In genomic region chr20:30723511-30723910, GRCh38 we compare ENCODE assay signal across 8 cellular contexts.
DNase-seq lines count a peak whose midpoint lies in the region; ATAC-seq and TF ChIP-seq lines count a peak whose summit lies in the region.
"Not testable (repeated sequence)": the region's sequence is repeated elsewhere in the genome, so short reads cannot be mapped to it uniquely, and the experiment has no call there.

No MANE protein-coding gene starts in this region.

- H3K4me3 ChIP-seq in iPS-15b (ENCODE audit: low read depth, low read length): peak overlapping the region; percentile 22
- not testable (repeated sequence) for H3K4me3 ChIP-seq in mucosa of descending colon

- H3K4me1 ChIP-seq in iPS-15b (ENCODE audit: control insufficient read depth, insufficient read depth, low read length); mucosa of descending colon (ENCODE audit: low read depth): not testable (repeated sequence)

- TF ChIP-seq CTCF in C4-2B (conservative IDR thresholded peaks at IDR 0.05); WTC11 (IDR thresholded peaks at IDR 0.05); endothelial cell (IDR thresholded peaks at IDR 0.05; ENCODE audit: unreplicated experiment); mucosa of descending colon (IDR thresholded peaks at IDR 0.05): not testable (repeated sequence)

- POLR2A ChIA-PET in WTC11 (lab: Charles Lee): not testable (repeated sequence)

- H3K4me1 Mint-ChIP-seq in WTC11; activated naive CD8-positive, alpha-beta T cell (ENCODE audit: low read depth); endothelial cell (ENCODE audit: unreplicated experiment); stimulated activated naive CD8-positive, alpha-beta T cell treated with anti-CD3 and anti-CD28 coated beads, Interleukin-15, Interleukin-2, amounts not matched to agents 100 ng/mL and 50 ng/mL, for 24 hours (ENCODE audit: low read depth): not testable (repeated sequence)

- not testable (repeated sequence) for H3K36me3 Mint-ChIP-seq in WTC11; activated naive CD8-positive, alpha-beta T cell; endothelial cell (ENCODE audit: low read depth, unreplicated experiment); stimulated activated naive CD8-positive, alpha-beta T cell treated with anti-CD3 and anti-CD28 coated beads, Interleukin-15, Interleukin-2, amounts not matched to agents 100 ng/mL and 50 ng/mL, for 24 hours (ENCODE audit: low read depth)

- H3K4me3 Mint-ChIP-seq in WTC11 (peak overlapping the region; percentile 91), endothelial cell (ENCODE audit: unreplicated experiment) (peak overlapping the region; percentile 92)
- peak overlapping the region; percentile 72 for H3K4me3 Mint-ChIP-seq in activated naive CD8-positive, alpha-beta T cell
- H3K4me3 Mint-ChIP-seq in stimulated activated naive CD8-positive, alpha-beta T cell treated with anti-CD3 and anti-CD28 coated beads, Interleukin-15, Interleukin-2, amounts not matched to agents 100 ng/mL and 50 ng/mL, for 24 hours: peak overlapping the region; percentile 49

- CTCF ChIA-PET in WTC11 (lab: Charles Lee): interaction anchor here (0.8 to 1.1 kb wide), 2 partner anchors 11 to 130 kb away, joined by 3 read pairs; no protein-coding TSS in a partner anchor

- not testable (repeated sequence) for H3K9ac ChIP-seq in iPS-15b (ENCODE audit: low read depth, low read length)

- not testable (repeated sequence) for H3K9me3 Mint-ChIP-seq in WTC11; activated naive CD8-positive, alpha-beta T cell (ENCODE audit: low read depth); endothelial cell (ENCODE audit: unreplicated experiment); stimulated activated naive CD8-positive, alpha-beta T cell treated with anti-CD3 and anti-CD28 coated beads, Interleukin-15, Interleukin-2, amounts not matched to agents 100 ng/mL and 50 ng/mL, for 24 hours

- H3K36me3 ChIP-seq in iPS-15b (ENCODE audit: control insufficient read depth, insufficient read depth, low read length); mucosa of descending colon (ENCODE audit: low read depth): not testable (repeated sequence)

- intact Hi-C loops in mucosa of descending colon (cut with DNase I, micrococcal nuclease): not testable (repeated sequence)

- in situ Hi-C loops in KBM-7 (cut with MboI; ENCODE audit: low pct_unique_long_range_greater_than_20kb, low sequenced_read_pairs): not testable (repeated sequence)

- peak overlapping the region; percentile 68 for H3K27ac ChIP-seq in C4-2B

- not testable (repeated sequence) for H3K27ac Mint-ChIP-seq in WTC11; activated naive CD8-positive, alpha-beta T cell; endothelial cell (ENCODE audit: unreplicated experiment); stimulated activated naive CD8-positive, alpha-beta T cell treated with anti-CD3 and anti-CD28 coated beads, Interleukin-15, Interleukin-2, amounts not matched to agents 100 ng/mL and 50 ng/mL, for 24 hours

- H3K27me3 Mint-ChIP-seq in WTC11 (ENCODE audit: low read depth); activated naive CD8-positive, alpha-beta T cell; endothelial cell (ENCODE audit: unreplicated experiment); stimulated activated naive CD8-positive, alpha-beta T cell treated with anti-CD3 and anti-CD28 coated beads, Interleukin-15, Interleukin-2, amounts not matched to agents 100 ng/mL and 50 ng/mL, for 24 hours: not testable (repeated sequence)

- not testable (repeated sequence) for ATAC-seq in WTC11, mucosa of descending colon

- not testable (repeated sequence) for H3K27me3 ChIP-seq in iPS-15b (ENCODE audit: control insufficient read depth, insufficient read depth, low read length)

- not testable (repeated sequence) for H3K9me3 ChIP-seq in iPS-15b (ENCODE audit: control insufficient read depth, insufficient read depth, low read length); mucosa of descending colon

- DNase-seq in KBM-7 (peak; percentile 27), WTC11 (ENCODE audit: low spot score) (peak; percentile 12), endothelial cell (ENCODE audit: low spot score) (peak; percentile 8), mucosa of descending colon (peak; percentile 10 to 61 (median 32))
